Comparison of ENCODE assay signal across 15 cellular contexts in genomic region chr2:9748586-9748985, GRCh38.
DNase-seq lines count a peak whose midpoint lies in the region; ATAC-seq and TF ChIP-seq lines count a peak whose summit lies in the region.
"Had no signal": no experiment of that assay in that cellular context is flagged by ENCODE, and none has a peak within 500 bp of the region (broad histone marks: within the 10 kb centered on the region; RNA-seq: fewer than 3 reads in every experiment).

No MANE protein-coding gene starts in this region.

- H3K9ac ChIP-seq in mammary epithelial cell (ENCODE audit: insufficient read depth, low read length): no peak overlapping the region
- H3K9ac ChIP-seq: BLaER1 had no signal

- TF ChIP-seq CTCF in mammary epithelial cell (conservative IDR thresholded peaks at IDR 0.05 in 1 of 2, IDR thresholded peaks at IDR 0.05 in 1 of 2; ENCODE audit: extremely low read depth in 1 of 2, insufficient read depth in 1 of 2, low read depth in 1 of 2, low read length in 2 of 2) (no peak), MCF 10A (IDR thresholded peaks at IDR 0.05; ENCODE audit: unreplicated experiment) (no peak), glutamatergic neuron (IDR thresholded peaks at IDR 0.05; ENCODE audit: partially characterized antibody, unreplicated experiment) (no peak)

- H3K9me3 Mint-ChIP-seq in MCF 10A (ENCODE audit: unreplicated experiment) (no peaks in the 10 kb centered on the region), glutamatergic neuron (ENCODE audit: unreplicated experiment) (peaks cover 2% of the 10 kb centered on the region)
- no peaks in the 10 kb centered on the region for H3K9me3 Mint-ChIP-seq in activated T-helper 17 cell treated with anti-CD3 and anti-CD28 coated beads, Interleukin-2, amount 50 U/mL, for 72 hours
- no peaks in the 10 kb centered on the region for H3K9me3 Mint-ChIP-seq in stimulated activated effector memory CD8-positive, alpha-beta T cell treated with anti-CD3 and anti-CD28 coated beads, Interleukin-12 subunit alpha, Interleukin-12 subunit beta, amount 100 ng/mL, for 72 hours
- H3K9me3 Mint-ChIP-seq: nephron progenitor cell had no signal

- no peaks in the 10 kb centered on the region for H3K36me3 ChIP-seq in mammary epithelial cell (ENCODE audit: insufficient read depth, low read length)
- H3K36me3 ChIP-seq: BLaER1, lower lobe of right lung had no signal

- dilution Hi-C loops in mammary epithelial cell (cut with HindIII; ENCODE audit: low sequenced_read_pairs): no loop called here

- H3K4me1 Mint-ChIP-seq in MCF 10A (ENCODE audit: insufficient read depth, unreplicated experiment): peaks cover 30% of the 10 kb centered on the region
- H3K4me1 Mint-ChIP-seq in activated T-helper 17 cell treated with anti-CD3 and anti-CD28 coated beads, Interleukin-2, amount 50 U/mL, for 72 hours: peaks cover 39% of the 10 kb centered on the region
- H3K4me1 Mint-ChIP-seq in stimulated activated effector memory CD8-positive, alpha-beta T cell treated with anti-CD3 and anti-CD28 coated beads, Interleukin-12 subunit alpha, Interleukin-12 subunit beta, amount 100 ng/mL, for 72 hours: peaks cover 56% of the 10 kb centered on the region
- peaks cover 3% of the 10 kb centered on the region for H3K4me1 Mint-ChIP-seq in glutamatergic neuron (ENCODE audit: low read depth, unreplicated experiment)

- H3K4me2 ChIP-seq in mammary epithelial cell (ENCODE audit: insufficient read depth, low read depth, low read length): no peak overlapping the region
- H3K4me2 ChIP-seq: BLaER1 had no signal

- 87% methylated on average over 6 of the region's 6 CpGs for WGBS in mammary epithelial cell (ENCODE audit: low coverage, missing lambda C conversion rate)

- no peak overlapping the region for H3K4me3 ChIP-seq in mammary epithelial cell (replicated peaks in 1 of 3; ENCODE audit: insufficient read depth in 1 of 3, low read depth in 2 of 3, low read length in 3 of 3)
- H3K4me3 ChIP-seq: BLaER1, lower lobe of right lung had no signal

- no peak overlapping the region for H3K27ac ChIP-seq in mammary epithelial cell (ENCODE audit: insufficient read depth, low read depth, low read length)
- H3K27ac ChIP-seq: BLaER1, lower lobe of right lung had no signal

- no peak overlapping the region for H2AFZ ChIP-seq in mammary epithelial cell (ENCODE audit: low read depth, low read length)

- H3K79me2 ChIP-seq in mammary epithelial cell (ENCODE audit: insufficient read depth, low read length): no peaks in the 10 kb centered on the region

- no peaks in the 10 kb centered on the region for H3K27me3 ChIP-seq in mammary epithelial cell (ENCODE audit: insufficient read depth, low read length)
- H3K27me3 ChIP-seq: BLaER1 had no signal

- in situ Hi-C loops in mammary epithelial cell (cut with MboI; ENCODE audit: low sequenced_read_pairs in 2 of 2): no loop called here

- no TSS peak for BruUV-seq in mammary epithelial cell (replicated peaks; lab: Mats Ljungman, UMichigan)
- BruUV-seq in MCF 10A (replicated peaks; lab: Mats Ljungman, UMichigan): no TSS peak

- H4K20me1 ChIP-seq in mammary epithelial cell (ENCODE audit: insufficient read depth, low read length): no peaks in the 10 kb centered on the region
- H4K20me1 ChIP-seq: BLaER1 had no signal

- no peak overlapping the region for H3K27ac Mint-ChIP-seq in MCF 10A (ENCODE audit: low read depth, unreplicated experiment)
- H3K27ac Mint-ChIP-seq in activated T-helper 17 cell treated with anti-CD3 and anti-CD28 coated beads, Interleukin-2, amount 50 U/mL, for 72 hours: peak overlapping the region; percentile 86
- peak overlapping the region; percentile 38 for H3K27ac Mint-ChIP-seq in stimulated activated effector memory CD8-positive, alpha-beta T cell treated with anti-CD3 and anti-CD28 coated beads, Interleukin-12 subunit alpha, Interleukin-12 subunit beta, amount 100 ng/mL, for 72 hours
- no peak overlapping the region for H3K27ac Mint-ChIP-seq in glutamatergic neuron (ENCODE audit: unreplicated experiment)
- H3K27ac Mint-ChIP-seq: nephron progenitor cell had no signal

- POLR2A ChIA-PET in MCF 10A (lab: Yijun Ruan, JAX): no interaction called here
- POLR2A ChIA-PET in HEK293T (lab: Yijun Ruan, JAX): no interaction called here

- CTCF ChIA-PET in mammary epithelial cell (lab: Charles Lee; ENCODE audit: low non-redundant PET) (no interaction called here), MCF 10A (lab: Yijun Ruan, JAX) (interaction anchor here (0.9 kb wide), 1 partner anchor 13 kb away, joined by 3 read pairs; no protein-coding TSS in a partner anchor), HEK293T (lab: Yijun Ruan, JAX) (interaction anchor here (1.2 kb wide), 1 partner anchor 22 kb away, joined by 5 read pairs; no protein-coding TSS in a partner anchor)

- H3K4me1 ChIP-seq in mammary epithelial cell (ENCODE audit: insufficient read depth, low read length): peaks cover 24% of the 10 kb centered on the region

- DNase-seq in mammary epithelial cell (peak; percentile 70), MCF 10A (ENCODE audit: unreplicated experiment) (no peak), glutamatergic neuron (no peak), HEK293T (ENCODE audit: extremely low spot score) (no peak)
- no peak for DNase-seq in stimulated activated effector memory CD8-positive, alpha-beta T cell treated with anti-CD3 and anti-CD28 coated beads, Interleukin-12 subunit alpha, Interleukin-12 subunit beta, amount 100 ng/mL, for 72 hours (ENCODE audit: low spot score in 2 of 2)
- DNase-seq: activated CD8-positive, alpha-beta memory T cell treated with anti-CD3 and anti-CD28 coated beads, Interleukin-2, amount 50 U/mL, for 4 hours; cerebellar nuclear complex; DMS79; lower lobe of right lung; NCI-H2029; nephron progenitor cell had no signal

- no peaks in the 10 kb centered on the region for H3K36me3 Mint-ChIP-seq in MCF 10A (ENCODE audit: insufficient read depth, unreplicated experiment)
- H3K36me3 Mint-ChIP-seq in activated T-helper 17 cell treated with anti-CD3 and anti-CD28 coated beads, Interleukin-2, amount 50 U/mL, for 72 hours (ENCODE audit: low read depth): peaks cover 5% of the 10 kb centered on the region
- H3K36me3 Mint-ChIP-seq in stimulated activated effector memory CD8-positive, alpha-beta T cell treated with anti-CD3 and anti-CD28 coated beads, Interleukin-12 subunit alpha, Interleukin-12 subunit beta, amount 100 ng/mL, for 72 hours: peaks cover 15% of the 10 kb centered on the region
- no peaks in the 10 kb centered on the region for H3K36me3 Mint-ChIP-seq in glutamatergic neuron (ENCODE audit: unreplicated experiment)

- H3K27me3 Mint-ChIP-seq in MCF 10A (ENCODE audit: insufficient read depth, unreplicated experiment) (no peaks in the 10 kb centered on the region), glutamatergic neuron (ENCODE audit: unreplicated experiment) (peaks cover 2% of the 10 kb centered on the region)
- no peaks in the 10 kb centered on the region for H3K27me3 Mint-ChIP-seq in activated T-helper 17 cell treated with anti-CD3 and anti-CD28 coated beads, Interleukin-2, amount 50 U/mL, for 72 hours

- H3K9me3 ChIP-seq in mammary epithelial cell (replicated peaks; ENCODE audit: insufficient read depth, low read length): no peaks in the 10 kb centered on the region
- H3K9me3 ChIP-seq: BLaER1, lower lobe of right lung had no signal

- H3K4me3 Mint-ChIP-seq in MCF 10A (ENCODE audit: unreplicated experiment) (no peak overlapping the region), glutamatergic neuron (ENCODE audit: unreplicated experiment) (no peak overlapping the region)
- peak overlapping the region; percentile 83 for H3K4me3 Mint-ChIP-seq in activated T-helper 17 cell treated with anti-CD3 and anti-CD28 coated beads, Interleukin-2, amount 50 U/mL, for 72 hours
- H3K4me3 Mint-ChIP-seq in stimulated activated effector memory CD8-positive, alpha-beta T cell treated with anti-CD3 and anti-CD28 coated beads, Interleukin-12 subunit alpha, Interleukin-12 subunit beta, amount 100 ng/mL, for 72 hours: peak overlapping the region; percentile 15
- H3K4me3 Mint-ChIP-seq: nephron progenitor cell had no signal

- intact Hi-C loops in mammary epithelial cell (cut with micrococcal nuclease): no loop called here
- intact Hi-C loops in MCF 10A (cut with micrococcal nuclease): no loop called here

- peak; percentile 38 for ATAC-seq in HG02571 (IDR thresholded peaks at IDR 0.05; ENCODE audit: unreplicated experiment)
- ATAC-seq in activated T-helper 17 cell treated with anti-CD3 and anti-CD28 coated beads, Interleukin-2, amount 50 U/mL, for 72 hours (replicated peaks): peak; percentile 55
- peak; percentile 39 for ATAC-seq in stimulated activated effector memory CD8-positive, alpha-beta T cell treated with anti-CD3 and anti-CD28 coated beads, Interleukin-12 subunit alpha, Interleukin-12 subunit beta, amount 100 ng/mL, for 72 hours
- ATAC-seq: lower lobe of right lung, Panc1 had no signal

TF ChIP-seq in HEK293T, 16 proteins besides CTCF, POLR2A, EP300 and RAD21:
- no peak for TF ChIP-seq PKNOX1 (IDR thresholded peaks at IDR 0.05)
- TF ChIP-seq FOXA1 (IDR thresholded peaks at IDR 0.05): no peak
- TF ChIP-seq L3MBTL2 (conservative IDR thresholded peaks at IDR 0.05): no peak
- no peak for TF ChIP-seq BHLHE40 (IDR thresholded peaks at IDR 0.05; ENCODE audit: borderline replicate concordance)
- no peak for TF ChIP-seq ZNF384 (IDR thresholded peaks at IDR 0.05)
- TF ChIP-seq HDGF (IDR thresholded peaks at IDR 0.05; ENCODE audit: borderline replicate concordance): no peak
- TF ChIP-seq SUZ12 (IDR thresholded peaks at IDR 0.05): no peak
- no peak for TF ChIP-seq ARNT (IDR thresholded peaks at IDR 0.05)
- no peak for TF ChIP-seq TARDBP (IDR thresholded peaks at IDR 0.05)
- TF ChIP-seq NFRKB (IDR thresholded peaks at IDR 0.05): no peak
- TF ChIP-seq SP1 (IDR thresholded peaks at IDR 0.05): no peak

Comparison
In these comparisons a context has a peak if more than half of its experiments do, and no peak if none do; other contexts are left out.
1. H3K27ac Mint-ChIP-seq: peak in activated T-helper 17 cell treated with anti-CD3 and anti-CD28 coated beads, Interleukin-2, amount 50 U/mL, for 72 hours (single experiment) and stimulated activated effector memory CD8-positive, alpha-beta T cell treated with anti-CD3 and anti-CD28 coated beads, Interleukin-12 subunit alpha, Interleukin-12 subunit beta, amount 100 ng/mL, for 72 hours (single experiment); none in MCF 10A (single experiment) and glutamatergic neuron (single experiment).
2. H3K4me3 Mint-ChIP-seq: peak in activated T-helper 17 cell treated with anti-CD3 and anti-CD28 coated beads, Interleukin-2, amount 50 U/mL, for 72 hours (single experiment) and stimulated activated effector memory CD8-positive, alpha-beta T cell treated with anti-CD3 and anti-CD28 coated beads, Interleukin-12 subunit alpha, Interleukin-12 subunit beta, amount 100 ng/mL, for 72 hours (single experiment); none in MCF 10A (single experiment) and glutamatergic neuron (single experiment).
3. Peak in every context shown above with its lines, with median percentiles within 50 percentile points of each other: ATAC-seq.